Comparison of ENCODE assay signal across 1 cellular context in genomic region chr2:144364247-144364646, GRCh38.
TF ChIP-seq lines count a peak whose summit lies in the region.

No MANE protein-coding gene starts in this region.

TF ChIP-seq in GM12878, 131 proteins besides CTCF, POLR2A, EP300 and RAD21:
- peak; percentile 62; the same call in 1 of the 2 replicates for TF ChIP-seq HDGF (IDR thresholded peaks at IDR 0.05)
